8 cellular contexts compared by ENCODE assay signal in the genomic region with DNA sequence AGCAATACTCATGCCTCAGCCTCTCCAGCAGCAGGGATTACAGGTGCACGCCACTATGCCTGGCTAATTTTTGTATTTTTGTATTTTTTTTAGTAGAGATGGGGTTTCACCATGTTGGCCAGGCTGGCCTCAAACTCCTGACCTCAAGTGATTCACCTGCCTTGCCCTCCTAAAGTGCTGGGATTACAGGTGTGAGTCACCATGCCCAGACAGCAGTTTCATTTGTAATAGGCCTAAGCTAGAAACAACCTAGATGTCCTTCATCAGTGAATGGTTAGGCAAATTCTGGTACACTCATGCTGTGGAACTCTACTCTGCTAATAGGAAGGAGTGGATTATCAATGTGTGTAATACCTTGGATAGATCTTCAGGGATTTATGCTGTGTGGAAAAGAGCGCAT.
DNase-seq lines count a peak whose midpoint lies in the region; ATAC-seq and TF ChIP-seq lines count a peak whose summit lies in the region.
"Not testable (repeated sequence)": the region's sequence is repeated elsewhere in the genome, so short reads cannot be mapped to it uniquely, and the experiment has no call there.

No MANE protein-coding gene starts in this region.

- peak overlapping the region; percentile 13 for H3K27ac Mint-ChIP-seq in activated T-cell treated with anti-CD3 and anti-CD28 coated beads, Interleukin-2, amount 50 U/mL, for 72 hours
- not testable (repeated sequence) for H3K27ac Mint-ChIP-seq in stimulated activated effector memory CD8-positive, alpha-beta T cell treated with anti-CD3 and anti-CD28 coated beads, Interleukin-12 subunit alpha, Interleukin-12 subunit beta, amount 100 ng/mL, for 72 hours

- H3K9me3 Mint-ChIP-seq in activated T-cell treated with anti-CD3 and anti-CD28 coated beads, Interleukin-2, amount 50 U/mL, for 72 hours, result not testable (repeated sequence)
- H3K9me3 Mint-ChIP-seq in stimulated activated effector memory CD8-positive, alpha-beta T cell treated with anti-CD3 and anti-CD28 coated beads, Interleukin-12 subunit alpha, Interleukin-12 subunit beta, amount 100 ng/mL, for 72 hours, result peaks cover 20% of the 10 kb centered on the region

- H3K4me1 Mint-ChIP-seq in activated T-cell treated with anti-CD3 and anti-CD28 coated beads, Interleukin-2, amount 50 U/mL, for 72 hours (ENCODE audit: low read depth); stimulated activated effector memory CD8-positive, alpha-beta T cell treated with anti-CD3 and anti-CD28 coated beads, Interleukin-12 subunit alpha, Interleukin-12 subunit beta, amount 100 ng/mL, for 72 hours: not testable (repeated sequence)

- H3K27me3 ChIP-seq in RWPE2 (ENCODE audit: insufficient read depth, poor library complexity, severe bottlenecking), result not testable (repeated sequence)

- H3K27ac ChIP-seq in RWPE2 (ENCODE audit: poor library complexity, severe bottlenecking), result not testable (repeated sequence)

- H3K4me3 Mint-ChIP-seq in activated T-cell treated with anti-CD3 and anti-CD28 coated beads, Interleukin-2, amount 50 U/mL, for 72 hours; stimulated activated effector memory CD8-positive, alpha-beta T cell treated with anti-CD3 and anti-CD28 coated beads, Interleukin-12 subunit alpha, Interleukin-12 subunit beta, amount 100 ng/mL, for 72 hours: not testable (repeated sequence)

- not testable (repeated sequence) for H3K4me1 ChIP-seq in RWPE2 (ENCODE audit: insufficient read depth, poor library complexity, severe bottlenecking)

- not testable (repeated sequence) for TF ChIP-seq CTCF in RWPE2 (IDR thresholded peaks at IDR 0.05; ENCODE audit: poor library complexity, severe bottlenecking); epithelial cell of esophagus (IDR thresholded peaks at IDR 0.05; ENCODE audit: insufficient read depth, low read depth, low read length, missing control alignments)

- not testable (repeated sequence) for H3K4me3 ChIP-seq in RWPE2 (ENCODE audit: severe bottlenecking); epithelial cell of esophagus (ENCODE audit: low read length)

- not testable (repeated sequence) for H3K9me3 ChIP-seq in RWPE2 (ENCODE audit: severe bottlenecking)

- H3K27me3 Mint-ChIP-seq in activated T-cell treated with anti-CD3 and anti-CD28 coated beads, Interleukin-2, amount 50 U/mL, for 72 hours (ENCODE audit: low read depth), result not testable (repeated sequence)

- H3K36me3 Mint-ChIP-seq in activated T-cell treated with anti-CD3 and anti-CD28 coated beads, Interleukin-2, amount 50 U/mL, for 72 hours (ENCODE audit: insufficient read depth in 2 of 2), result peaks cover 3 to 17% of the 10 kb centered on the region in 2 donors
- H3K36me3 Mint-ChIP-seq in stimulated activated effector memory CD8-positive, alpha-beta T cell treated with anti-CD3 and anti-CD28 coated beads, Interleukin-12 subunit alpha, Interleukin-12 subunit beta, amount 100 ng/mL, for 72 hours, result not testable (repeated sequence)

- DNase-seq in ELR (ENCODE audit: low read depth) (peak; percentile 5), M059J (ENCODE audit: low read depth) (peak; percentile 52), amniotic epithelial cell (ENCODE audit: low read depth) (peak; percentile 13), epithelial cell of esophagus (ENCODE audit: low read depth) (peak; percentile 43), kidney tubule cell (ENCODE audit: low spot score) (peak; percentile 63)
- DNase-seq in RWPE2 (ENCODE audit: low spot score); stimulated activated effector memory CD8-positive, alpha-beta T cell treated with anti-CD3 and anti-CD28 coated beads, Interleukin-12 subunit alpha, Interleukin-12 subunit beta, amount 100 ng/mL, for 72 hours (ENCODE audit: low spot score in 2 of 2): not testable (repeated sequence)
- DNase-seq in activated T-cell treated with anti-CD3 and anti-CD28 coated beads, Interleukin-2, amount 50 U/mL, for 72 hours, result peak; percentile 5 to 29

- peak; percentile 45; the same call in 1 of the 3 replicates for ATAC-seq in RWPE2 (ENCODE audit: low read depth)
- peak; percentile 74 to 79 for ATAC-seq in activated T-cell treated with anti-CD3 and anti-CD28 coated beads, Interleukin-2, amount 50 U/mL, for 72 hours (replicated peaks in 1 of 2)
- ATAC-seq in stimulated activated effector memory CD8-positive, alpha-beta T cell treated with anti-CD3 and anti-CD28 coated beads, Interleukin-12 subunit alpha, Interleukin-12 subunit beta, amount 100 ng/mL, for 72 hours, result peak; percentile 90

- not testable (repeated sequence) for H3K36me3 ChIP-seq in RWPE2 (ENCODE audit: low read depth)
